Comparison of ENCODE assay signal across 8 cellular contexts in the genomic region with DNA sequence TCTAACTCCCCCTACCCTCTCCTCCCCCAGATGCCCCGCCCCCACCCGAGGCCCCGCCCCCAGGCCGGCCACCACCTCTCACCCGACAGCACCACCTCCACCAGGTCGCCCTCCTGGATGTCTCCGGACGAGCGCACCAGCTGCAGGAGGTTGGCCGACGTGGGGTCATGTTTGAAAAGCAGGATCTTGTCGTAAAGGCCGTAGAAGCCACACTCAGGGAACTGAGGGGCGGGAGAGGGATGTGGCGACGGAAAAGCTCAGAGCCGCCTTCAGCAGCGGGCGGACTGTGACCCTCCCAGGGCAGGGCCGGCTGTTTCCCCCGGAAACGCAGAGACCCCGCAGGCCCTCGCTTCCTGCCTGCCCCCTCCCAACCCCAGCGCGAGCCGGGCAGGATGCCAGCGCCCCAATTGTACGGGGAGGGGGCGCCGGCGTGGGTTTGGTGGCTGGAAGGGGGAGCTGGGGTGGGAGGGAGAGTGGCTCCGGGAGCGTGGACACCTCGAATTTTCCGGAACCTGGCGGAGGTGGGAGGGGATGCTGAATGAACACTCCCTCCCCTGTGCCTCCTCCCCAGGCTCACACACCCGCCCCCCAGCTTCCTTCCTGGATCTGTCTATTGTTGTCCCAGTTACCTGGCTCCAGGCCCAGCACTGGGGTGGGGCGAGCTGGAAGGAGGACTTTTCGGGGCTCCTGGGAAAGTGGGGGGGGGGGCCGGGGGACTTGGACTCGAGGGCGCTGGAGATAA. TPM values are rescaled to one million over a fixed set of nuclear protein-coding genes. Genes with fewer than 3 reads are reported as not detected.
DNase-seq lines count a peak whose midpoint lies in the region; ATAC-seq and TF ChIP-seq lines count a peak whose summit lies in the region.

No MANE protein-coding gene starts in this region.

- H3K9me3 Mint-ChIP-seq in CD4-positive, alpha-beta memory T cell = peaks cover 0 to 3% (median 0%) of the 10 kb centered on the region in 8 donors

- H3K27me3 Mint-ChIP-seq in CD4-positive, alpha-beta memory T cell = no peaks in the 10 kb centered on the region

- H3K4me1 ChIP-seq in CD4-positive, alpha-beta memory T cell (ENCODE audit: insufficient read depth, low read length) = peaks cover 35% of the 10 kb centered on the region
- H3K4me1 ChIP-seq in RWPE2 (ENCODE audit: insufficient read depth, poor library complexity, severe bottlenecking) (peaks cover 10% of the 10 kb centered on the region), gastroesophageal sphincter (peaks cover 0 to 54% (median 22%) of the 10 kb centered on the region in 3 donors), thoracic aorta (ENCODE audit: control insufficient read depth in 1 of 2, low read depth in 2 of 2) (peaks cover 14 to 25% of the 10 kb centered on the region in 2 donors)

- no peaks in the 10 kb centered on the region for H3K9me3 ChIP-seq in CD4-positive, alpha-beta memory T cell (ENCODE audit: control insufficient read depth in 1 of 2, low read length in 2 of 2)
- H3K9me3 ChIP-seq in RWPE2 (ENCODE audit: severe bottlenecking) (no peaks in the 10 kb centered on the region), gastroesophageal sphincter (no peaks in the 10 kb centered on the region), thoracic aorta (no peaks in the 10 kb centered on the region)

- peak overlapping the region; percentile 95 for H3K27ac ChIP-seq in CD4-positive, alpha-beta memory T cell (ENCODE audit: low read depth, low read length)
- peak overlapping the region; percentile 72 for H3K27ac ChIP-seq in RWPE2 (ENCODE audit: poor library complexity, severe bottlenecking)
- peak overlapping the region; percentile 16 to 92 (median 90) for H3K27ac ChIP-seq in gastroesophageal sphincter
- peak overlapping the region; percentile 54 to 90 for H3K27ac ChIP-seq in thoracic aorta

- CTCF ChIA-PET in CD4-positive, alpha-beta memory T cell (lab: Charles Lee; ENCODE audit: partially characterized antibody) = interaction anchor here (0.6 to 4.7 kb wide), 12 partner anchors 10 to 534 kb away, joined by 3 to 57 read pairs (median 5); a partner anchor contains a TSS

- POLR2A ChIA-PET in CD4-positive, alpha-beta memory T cell (lab: Charles Lee; ENCODE audit: partially characterized antibody) = interaction anchor here (0.6 to 10.8 kb wide), 25 partner anchors 9 to 560 kb away, joined by 3 to 72 read pairs (median 6); a partner anchor contains a TSS

- peak overlapping the region; percentile 93 to 98 (median 94) for H3K4me3 Mint-ChIP-seq in CD4-positive, alpha-beta memory T cell

- intact Hi-C loops in CD4-positive, alpha-beta memory T cell (cut with micrococcal nuclease) = loop anchor here (2.0 kb wide), 1 partner anchor 53 kb away; a partner anchor contains a TSS

- ATAC-seq in RWPE2 (ENCODE audit: low read depth) = peak; percentile 70
- peak; percentile 76 for ATAC-seq in gastroesophageal sphincter
- ATAC-seq in thoracic aorta (ENCODE audit: insufficient number of reproducible peaks, low FRiP score, low read depth) = no peak

- H3K36me3 ChIP-seq in CD4-positive, alpha-beta memory T cell (ENCODE audit: insufficient read depth, low read length) = peaks cover 20% of the 10 kb centered on the region
- H3K36me3 ChIP-seq in RWPE2 (ENCODE audit: low read depth) (peaks cover 27% of the 10 kb centered on the region), gastroesophageal sphincter (peaks cover 0 to 31% of the 10 kb centered on the region in 2 donors), thoracic aorta (peaks cover 11% of the 10 kb centered on the region)

- H3K27me3 ChIP-seq in CD4-positive, alpha-beta memory T cell (ENCODE audit: insufficient read depth, low read length) = no peaks in the 10 kb centered on the region
- H3K27me3 ChIP-seq in RWPE2 (ENCODE audit: insufficient read depth, poor library complexity, severe bottlenecking) (no peaks in the 10 kb centered on the region), gastroesophageal sphincter (no peaks in the 10 kb centered on the region), thoracic aorta (replicated peaks; ENCODE audit: insufficient read depth) (no peaks in the 10 kb centered on the region)

- WGBS in gastroesophageal sphincter (ENCODE audit: low coverage in 1 of 2), 2 donors = 0% methylated on average over 1 of the region's 43 CpGs; no CpG with 5 or more reads in 1 of the 2 donors

- TF ChIP-seq CTCF in RWPE2 (IDR thresholded peaks at IDR 0.05; ENCODE audit: poor library complexity, severe bottlenecking) = no peak
- TF ChIP-seq CTCF in gastroesophageal sphincter (IDR thresholded peaks at IDR 0.05) = no peak
- no peak for TF ChIP-seq CTCF in thoracic aorta (IDR thresholded peaks at IDR 0.05)

- H3K4me3 ChIP-seq in CD4-positive, alpha-beta memory T cell (ENCODE audit: low read length in 2 of 2) = peak overlapping the region; percentile 29 to 94
- H3K4me3 ChIP-seq in RWPE2 (ENCODE audit: severe bottlenecking) (peak overlapping the region; percentile 52), gastroesophageal sphincter (peak overlapping the region; percentile 55 to 87), thoracic aorta (peak overlapping the region; percentile 99)

- DNase-seq in CD4-positive, alpha-beta memory T cell = peak; percentile 78 to 92 (median 82)
- DNase-seq in HT1080 (ENCODE audit: low read depth) (peak; percentile 81), RWPE2 (ENCODE audit: low spot score) (peak; percentile 96), occipital lobe (lab: John Stamatoyannopoulos, UW) (peak; percentile 55), thoracic aorta (ENCODE audit: low spot score) (peak; percentile 76), cerebellum (ENCODE audit: low spot score) (no peak)
- DNase-seq in activated gamma-delta T cell treated with anti-CD3 and anti-CD28 coated beads, Interleukin-2, amount 50 U/mL, for 16 hours (ENCODE audit: low read depth) = peak; percentile 71

- H3K36me3 Mint-ChIP-seq in CD4-positive, alpha-beta memory T cell = peaks cover 8 to 46% of the 10 kb centered on the region in 2 donors

- H3K4me1 Mint-ChIP-seq in CD4-positive, alpha-beta memory T cell = peaks cover 20 to 51% (median 32%) of the 10 kb centered on the region in 4 donors

- peak overlapping the region; percentile 95 to 99 (median 98) for H3K27ac Mint-ChIP-seq in CD4-positive, alpha-beta memory T cell

- TF ChIP-seq POLR2A in gastroesophageal sphincter (IDR thresholded peaks at IDR 0.05) = no peak

- TF ChIP-seq EP300 in gastroesophageal sphincter (IDR thresholded peaks at IDR 0.05) = no peak

RNA-seq across cellular contexts. Expression of a gene that starts 3.0 kb away (rescaled TPM):
- total RNA-seq in CD4-positive, alpha-beta memory T cell = 100 to 1,000 TPM; 115 to 122 TPM
- 10 to 100 TPM; 27.6 to 88.9 TPM for polyA plus RNA-seq in CD4-positive, alpha-beta memory T cell
- total RNA-seq in HT1080 (2014; rRNA removed; shearing (Covaris generic)) = 13.3 and 19.1 TPM in 2 replicates
- polyA plus RNA-seq in HT1080 (2015; cell fraction: cytosol; rRNA removed) = 23.0 and 29.0 TPM in 2 replicates
- polyA plus RNA-seq in HT1080 (2015; cell fraction: nucleus; rRNA removed) = 32.5 and 33.3 TPM in 2 replicates
- total RNA-seq in gastroesophageal sphincter = 10 to 100 TPM; 15.2 to 33.6 (median 19.7) TPM
- 4.7 TPM for total RNA-seq in occipital lobe
- total RNA-seq in thoracic aorta = 10 to 100 TPM; 21.4 to 53.6 TPM
- 9.8 TPM for total RNA-seq in cerebellum

RNA-seq across cellular contexts. Expression of a gene that starts 31.9 kb away (rescaled TPM):
- total RNA-seq in CD4-positive, alpha-beta memory T cell = 10 to 100 TPM; 24.4 to 28.9 TPM
- 1 to 10 TPM; 3.0 to 5.7 TPM for polyA plus RNA-seq in CD4-positive, alpha-beta memory T cell
- total RNA-seq in HT1080 (2014; rRNA removed; shearing (Covaris generic)) = 20.2 and 21.7 TPM in 2 replicates
- 28.2 and 40.5 TPM in 2 replicates for polyA plus RNA-seq in HT1080 (2015; cell fraction: cytosol; rRNA removed)
- 65.6 and 72.0 TPM in 2 replicates for polyA plus RNA-seq in HT1080 (2015; cell fraction: nucleus; rRNA removed)
- 10 to 100 TPM; 18.7 to 22.5 (median 20.3) TPM for total RNA-seq in gastroesophageal sphincter
- 11.7 TPM for total RNA-seq in occipital lobe
- total RNA-seq in thoracic aorta = 10 to 100 TPM; 20.6 to 99.2 TPM
- total RNA-seq in cerebellum = 18.8 TPM

RNA-seq across cellular contexts. Expression of a gene that starts 32.3 kb away (rescaled TPM):
- 10 to 100 TPM; 81.2 to 88.8 TPM for total RNA-seq in CD4-positive, alpha-beta memory T cell
- 10 to 100 TPM; 13.9 to 23.0 TPM for polyA plus RNA-seq in CD4-positive, alpha-beta memory T cell
- 77.2 and 89.3 TPM in 2 replicates for total RNA-seq in HT1080 (2014; rRNA removed; shearing (Covaris generic))
- 78.9 and 86.9 TPM in 2 replicates for polyA plus RNA-seq in HT1080 (2015; cell fraction: cytosol; rRNA removed)
- polyA plus RNA-seq in HT1080 (2015; cell fraction: nucleus; rRNA removed) = 102 and 118 TPM in 2 replicates
- total RNA-seq in gastroesophageal sphincter (100 to 1,000 TPM in 1 of 4 donors, 10 to 100 TPM in 3; 64.6 to 109 (median 90.4) TPM), occipital lobe (85.2 TPM), thoracic aorta (10 to 100 TPM; 60.9 to 66.7 TPM), cerebellum (73.6 TPM)

RNA-seq across cellular contexts. Expression of a gene that starts 53.0 kb away (rescaled TPM):
- not detected for total RNA-seq in CD4-positive, alpha-beta memory T cell
- not detected for polyA plus RNA-seq in CD4-positive, alpha-beta memory T cell
- total RNA-seq in HT1080 (2014; rRNA removed; shearing (Covaris generic)) = 0.60 and 1.1 TPM in 2 replicates
- polyA plus RNA-seq in HT1080 (2015; cell fraction: cytosol; rRNA removed) = 0.69 and 1.1 TPM in 2 replicates
- polyA plus RNA-seq in HT1080 (2015; cell fraction: nucleus; rRNA removed) = 0.64 and 0.73 TPM in 2 replicates
- total RNA-seq in gastroesophageal sphincter (100 to 1,000 TPM in 1 of 4 donors, 10 to 100 TPM in 3; 42.9 to 105 (median 53.1) TPM), occipital lobe (14.5 TPM), thoracic aorta (100 to 1,000 TPM; 118 to 138 TPM), cerebellum (6.6 TPM)
